14 cellular contexts compared by ENCODE assay signal in the genomic region with DNA sequence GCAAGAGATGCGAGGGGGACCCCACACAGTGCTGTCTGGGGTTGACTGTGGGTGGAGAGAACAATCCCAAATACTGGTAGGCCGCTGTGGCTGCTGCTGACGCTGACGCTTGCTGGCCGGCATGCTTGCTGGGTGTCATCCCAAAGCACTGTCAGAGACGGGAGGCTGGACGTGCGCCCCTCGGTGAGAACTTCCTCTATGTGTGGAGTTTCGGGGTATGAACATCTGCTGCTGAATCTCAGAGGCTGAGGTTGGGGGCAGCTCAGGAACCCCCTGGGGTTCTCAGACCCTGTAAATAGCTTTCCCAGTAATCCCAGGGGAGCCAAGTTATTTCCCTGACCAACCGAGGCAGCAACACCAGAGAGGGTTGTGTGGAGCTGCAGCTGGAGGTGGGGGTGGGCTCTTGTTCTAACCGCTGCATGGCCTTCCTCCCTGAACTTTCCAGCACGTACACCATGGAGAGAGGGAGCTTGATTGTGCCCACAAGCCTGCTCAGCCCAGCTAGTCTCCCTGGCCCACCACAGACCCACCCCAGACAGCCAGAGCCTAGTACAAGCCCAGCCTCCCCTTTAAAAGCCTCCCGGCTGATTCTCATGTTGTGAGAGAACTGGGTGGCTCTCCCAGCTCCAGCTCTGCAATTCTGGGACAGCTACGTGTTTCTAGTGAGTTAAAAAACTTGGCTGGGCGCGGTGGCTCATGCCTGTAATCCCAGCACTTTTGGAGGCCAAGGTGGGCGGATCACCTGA. TPM values are rescaled to one million over a fixed set of nuclear protein-coding genes. Genes with fewer than 3 reads are reported as not detected.
DNase-seq lines count a peak whose midpoint lies in the region; ATAC-seq, FAIRE-seq and TF ChIP-seq lines count a peak whose summit lies in the region.
"Had no signal": no experiment of that assay in that cellular context is flagged by ENCODE, and none has a peak within 500 bp of the region (broad histone marks: within the 10 kb centered on the region; RNA-seq: fewer than 3 reads in every experiment).

No MANE protein-coding gene starts in this region.

- no peaks in the 10 kb centered on the region for H3K36me3 Mint-ChIP-seq in T-cell
- H3K36me3 Mint-ChIP-seq: activated naive CD8-positive, alpha-beta T cell had no signal

- CTCF ChIA-PET in GM10248 (lab: Yijun Ruan, JAX): interaction anchor here (1.1 to 2.2 kb wide), 6 partner anchors 7 to 210 kb away, joined by 3 to 9 read pairs (median 6); no protein-coding TSS in a partner anchor
- CTCF ChIA-PET in T-cell (lab: Charles Lee): no interaction called here

- H3K4me3 Mint-ChIP-seq in T-cell: no peak overlapping the region
- H3K4me3 Mint-ChIP-seq: activated naive CD8-positive, alpha-beta T cell had no signal

- H3K4me1 Mint-ChIP-seq in T-cell: peaks cover 0 to 1% (median 0%) of the 10 kb centered on the region in 3 donors

- DNase-seq in GM10248 (ENCODE audit: extremely low spot score): peak; percentile 69
- no peak for DNase-seq in HTR-8/SVneo (ENCODE audit: insufficient read length, low spot score)
- DNase-seq in left cardiac atrium: peak; percentile 53
- no peak for DNase-seq in GDM1 (lab: John Stamatoyannopoulos, UW)
- DNase-seq in T-cell: no peak
- DNase-seq in HPDE6-E6E7 (ENCODE audit: extremely low spot score): no peak
- no peak for DNase-seq in activated naive CD4-positive, alpha-beta T cell treated with anti-CD3 and anti-CD28 coated beads, Interleukin-2, amount 50 U/mL, for 16 hours
- DNase-seq: DMS79; stimulated activated CD4-positive, alpha-beta T cell treated with anti-CD3 and anti-CD28 coated beads, Interleukin-4, amount 100 ng/mL, for 24 hours; stimulated activated naive CD4-positive, alpha-beta T cell had no signal

- no peak overlapping the region for H3K27ac Mint-ChIP-seq in T-cell
- H3K27ac Mint-ChIP-seq: activated naive CD8-positive, alpha-beta T cell had no signal

- H3K9me3 Mint-ChIP-seq in T-cell: no peaks in the 10 kb centered on the region

- POLR2A ChIA-PET in GM10248 (lab: Yijun Ruan, JAX): no interaction called here
- POLR2A ChIA-PET in T-cell (lab: Charles Lee): interaction anchor here in 1 of 2 donors (0.6 kb wide), 1 partner anchor 1313 kb away, joined by 3 read pairs; no protein-coding TSS in a partner anchor

- peaks cover 0 to under 1% of the 10 kb centered on the region in 2 donors for H3K27me3 Mint-ChIP-seq in T-cell
- H3K27me3 Mint-ChIP-seq: activated naive CD8-positive, alpha-beta T cell had no signal

- intact Hi-C loops in left cardiac atrium (cut with DNase I): no loop called here

- TF ChIP-seq CTCF in GM10248 (IDR thresholded peaks at IDR 0.05; ENCODE audit: control extremely low read depth, extremely low read depth, low read depth, missing control alignments): no peak

- ATAC-seq in GM21423 (IDR thresholded peaks at IDR 0.05; ENCODE audit: unreplicated experiment): peak; percentile 49
- peak; percentile 12 to 23 for ATAC-seq in left cardiac atrium
- no peak for ATAC-seq in T-cell (replicated peaks in 1 of 4)
- ATAC-seq: SK-N-SH treated with all-trans-retinoic acid at 6 μM for 48 hours had no signal

- FAIRE-seq in HTR-8/SVneo (lab: Jason Lieb, UNC): peak; percentile 44
- FAIRE-seq: endothelial cell of umbilical vein had no signal

RNA-seq across cellular contexts. Expression of a gene that starts 21.8 kb away (rescaled TPM):
- total RNA-seq in left cardiac atrium (10 to 100 TPM; 53.7 to 54.1 TPM), T-cell (10 to 100 TPM; 33.7 to 97.4 (median 41.2) TPM)

Comparison
In these comparisons a context has a peak if more than half of its experiments do, and no peak if none do; other contexts are left out.
1. DNase-seq: peak in GM10248 (single experiment) and left cardiac atrium (single experiment); none in HTR-8/SVneo (single experiment), GDM1 (single experiment), T-cell (0 of 34), HPDE6-E6E7 (single experiment) and activated naive CD4-positive, alpha-beta T cell treated with anti-CD3 and anti-CD28 coated beads, Interleukin-2, amount 50 U/mL, for 16 hours (single experiment).
2. ATAC-seq: peak in GM21423 (single experiment) and left cardiac atrium (2 of 2); none in T-cell (0 of 4).